In genomic region chr3:11304160-11304559, GRCh38 we compare ENCODE assay signal across 31 cellular contexts.
"Had no signal": no experiment of that assay in that cellular context is flagged by ENCODE, and none has a peak within 500 bp of the region (broad histone marks: within the 10 kb centered on the region; RNA-seq: fewer than 3 reads in every experiment).

No MANE protein-coding gene starts in this region.

- H3K4me3 ChIP-seq: Peyer's patch, SJCRH30 had no signal

- H3K4me3 Mint-ChIP-seq: activated CD8-positive, alpha-beta T cell treated with anti-CD3 and anti-CD28 coated beads, Interleukin-2, amount 10 ng/mL, durations not matched to agents 7 days and 5 days; activated naive CD4-positive, alpha-beta T cell treated with anti-CD3 and anti-CD28 coated beads for 36 hours; activated naive CD8-positive, alpha-beta T cell; activated T-helper 17 cell treated with anti-CD3 and anti-CD28 coated beads, Interleukin-2, amount 50 U/mL, for 72 hours; brain; central memory CD8-positive, alpha-beta T cell; IgD-negative memory B cell; T-helper 17 cell; WTC11 had no signal

- H3K27ac Mint-ChIP-seq: activated CD8-positive, alpha-beta T cell treated with anti-CD3 and anti-CD28 coated beads, Interleukin-2, amount 10 ng/mL, durations not matched to agents 7 days and 5 days; activated naive CD4-positive, alpha-beta T cell treated with anti-CD3 and anti-CD28 coated beads for 36 hours; activated naive CD8-positive, alpha-beta T cell; activated T-helper 17 cell treated with anti-CD3 and anti-CD28 coated beads, Interleukin-2, amount 50 U/mL, for 72 hours; IgD-negative memory B cell; WTC11 had no signal

- DNase-seq: activated CD4-positive, alpha-beta T cell treated with anti-CD3 and anti-CD28 coated beads for 48 hours; activated CD4-positive, alpha-beta T cell treated with anti-CD3 and anti-CD28 coated beads, Interleukin-2, amount 50 U/mL, for 4 hours; activated CD4-positive, CD25-positive, alpha-beta regulatory T cell treated with anti-CD3 and anti-CD28 coated beads, Interleukin-2, amount 50 U/mL, for 72 hours; activated CD8-positive, alpha-beta memory T cell treated with anti-CD3 and anti-CD28 coated beads, Interleukin-2, amount 50 U/mL, for 48 hours; activated CD8-positive, alpha-beta T cell treated with anti-CD3 and anti-CD28 coated beads, Interleukin-2, amount 10 ng/mL, durations not matched to agents 7 days and 5 days; activated gamma-delta T cell; activated naive CD4-positive, alpha-beta T cell treated with anti-CD3 and anti-CD28 coated beads for 36 hours; activated T-cell treated with anti-CD3 and anti-CD28 coated beads, Interleukin-2, amount 50 U/mL, for 1 hour; amygdala; KG1; NCI-H1092 treated with DMSO at 0.1 percent for 48 hours; NCI-H1417 treated with DMSO at 0.1 percent for 48 hours; NCI-H1694; NCI-H2029; NCI-H2107; NCI-H345; NCI-H510A treated with DMSO at 0.1 percent for 48 hours; NCI-H69; NK-92 treated with Interleukin-12 subunit alpha and Interleukin-12 subunit beta, amount 100 ng/mL, for 24 hours; Peyer's patch; Right ventricle myocardium superior; SJCRH30; T-helper 17 cell; T-helper 9 cell had no signal

- H3K27me3 Mint-ChIP-seq: activated naive CD8-positive, alpha-beta T cell; activated T-helper 17 cell treated with anti-CD3 and anti-CD28 coated beads, Interleukin-2, amount 50 U/mL, for 72 hours; brain; central memory CD8-positive, alpha-beta T cell; IgD-negative memory B cell; T-helper 17 cell had no signal

- H3K27me3 ChIP-seq: Peyer's patch, SJCRH30 had no signal

- H3K9me3 Mint-ChIP-seq: activated naive CD4-positive, alpha-beta T cell treated with anti-CD3 and anti-CD28 coated beads for 36 hours; activated T-helper 17 cell treated with anti-CD3 and anti-CD28 coated beads, Interleukin-2, amount 50 U/mL, for 72 hours; brain; central memory CD8-positive, alpha-beta T cell; IgD-negative memory B cell; WTC11 had no signal

- H3K4me1 Mint-ChIP-seq: brain had no signal

- H3K4me1 ChIP-seq: Peyer's patch, SJCRH30 had no signal

- H3K27ac ChIP-seq: Peyer's patch, RWPE1, SJCRH30 had no signal

- H3K9me3 ChIP-seq: Peyer's patch, SJCRH30 had no signal
